ENCODE assay signal across 1 cellular context in the genomic region with DNA sequence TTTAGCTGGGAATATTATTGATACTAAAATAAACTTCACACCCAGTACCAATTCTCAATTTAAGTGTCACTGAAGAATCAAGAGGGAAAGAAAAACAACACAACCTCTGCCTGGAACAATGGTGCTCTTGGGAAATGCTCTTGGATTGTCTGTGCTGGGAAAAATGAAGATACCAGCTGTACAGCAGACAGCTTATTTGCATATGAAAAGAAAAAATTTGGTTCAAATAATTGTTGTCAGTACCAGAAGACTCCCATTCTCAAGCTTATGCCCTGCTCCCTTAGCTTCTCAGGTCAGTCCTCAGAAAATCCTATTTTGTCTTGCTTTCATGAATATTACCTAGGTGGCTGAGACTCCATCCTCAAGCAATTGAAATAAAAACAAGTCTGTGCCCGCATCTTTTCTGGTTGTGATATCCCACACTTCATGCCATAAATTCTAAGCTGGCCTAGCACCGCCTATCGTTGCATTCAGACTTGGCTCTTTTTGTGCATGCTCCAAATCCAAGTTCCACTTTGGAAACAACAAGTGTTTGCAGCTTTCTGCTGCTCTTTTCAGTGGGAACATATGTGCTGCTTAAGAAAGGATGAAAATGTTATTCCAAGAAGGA.
TF ChIP-seq lines count a peak whose summit lies in the region.

No MANE protein-coding gene starts in this region.

TF ChIP-seq in GM23338, 12 proteins besides CTCF, POLR2A, EP300 and RAD21 (continued from another document):
- TF ChIP-seq ZNF462 (CRISPR knock-in tag; IDR thresholded peaks at IDR 0.05) (no peak), CREB1 (CRISPR knock-in tag; IDR thresholded peaks at IDR 0.05; ENCODE audit: low read depth) (no peak), EZH2 (IDR thresholded peaks at IDR 0.05; ENCODE audit: low read depth, unreplicated experiment) (no peak), STAT1 (IDR thresholded peaks at IDR 0.05; ENCODE audit: unreplicated experiment) (no peak), ZNF331 (CRISPR knock-in tag; IDR thresholded peaks at IDR 0.05; ENCODE audit: low read depth) (no peak), POLR2AphosphoS5 (IDR thresholded peaks at IDR 0.05; ENCODE audit: low read depth) (no peak), ZNF114 (CRISPR knock-in tag; IDR thresholded peaks at IDR 0.05) (no peak), NANOG (IDR thresholded peaks at IDR 0.05; ENCODE audit: borderline replicate concordance) (no peak)
- TF ChIP-seq, protein P1, sequence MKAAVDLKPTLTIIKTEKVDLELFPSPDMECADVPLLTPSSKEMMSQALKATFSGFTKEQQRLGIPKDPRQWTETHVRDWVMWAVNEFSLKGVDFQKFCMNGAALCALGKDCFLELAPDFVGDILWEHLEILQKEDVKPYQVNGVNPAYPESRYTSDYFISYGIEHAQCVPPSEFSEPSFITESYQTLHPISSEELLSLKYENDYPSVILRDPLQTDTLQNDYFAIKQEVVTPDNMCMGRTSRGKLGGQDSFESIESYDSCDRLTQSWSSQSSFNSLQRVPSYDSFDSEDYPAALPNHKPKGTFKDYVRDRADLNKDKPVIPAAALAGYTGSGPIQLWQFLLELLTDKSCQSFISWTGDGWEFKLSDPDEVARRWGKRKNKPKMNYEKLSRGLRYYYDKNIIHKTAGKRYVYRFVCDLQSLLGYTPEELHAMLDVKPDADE (IDR thresholded peaks at IDR 0.05) = no peak
- TF ChIP-seq, protein P2, sequence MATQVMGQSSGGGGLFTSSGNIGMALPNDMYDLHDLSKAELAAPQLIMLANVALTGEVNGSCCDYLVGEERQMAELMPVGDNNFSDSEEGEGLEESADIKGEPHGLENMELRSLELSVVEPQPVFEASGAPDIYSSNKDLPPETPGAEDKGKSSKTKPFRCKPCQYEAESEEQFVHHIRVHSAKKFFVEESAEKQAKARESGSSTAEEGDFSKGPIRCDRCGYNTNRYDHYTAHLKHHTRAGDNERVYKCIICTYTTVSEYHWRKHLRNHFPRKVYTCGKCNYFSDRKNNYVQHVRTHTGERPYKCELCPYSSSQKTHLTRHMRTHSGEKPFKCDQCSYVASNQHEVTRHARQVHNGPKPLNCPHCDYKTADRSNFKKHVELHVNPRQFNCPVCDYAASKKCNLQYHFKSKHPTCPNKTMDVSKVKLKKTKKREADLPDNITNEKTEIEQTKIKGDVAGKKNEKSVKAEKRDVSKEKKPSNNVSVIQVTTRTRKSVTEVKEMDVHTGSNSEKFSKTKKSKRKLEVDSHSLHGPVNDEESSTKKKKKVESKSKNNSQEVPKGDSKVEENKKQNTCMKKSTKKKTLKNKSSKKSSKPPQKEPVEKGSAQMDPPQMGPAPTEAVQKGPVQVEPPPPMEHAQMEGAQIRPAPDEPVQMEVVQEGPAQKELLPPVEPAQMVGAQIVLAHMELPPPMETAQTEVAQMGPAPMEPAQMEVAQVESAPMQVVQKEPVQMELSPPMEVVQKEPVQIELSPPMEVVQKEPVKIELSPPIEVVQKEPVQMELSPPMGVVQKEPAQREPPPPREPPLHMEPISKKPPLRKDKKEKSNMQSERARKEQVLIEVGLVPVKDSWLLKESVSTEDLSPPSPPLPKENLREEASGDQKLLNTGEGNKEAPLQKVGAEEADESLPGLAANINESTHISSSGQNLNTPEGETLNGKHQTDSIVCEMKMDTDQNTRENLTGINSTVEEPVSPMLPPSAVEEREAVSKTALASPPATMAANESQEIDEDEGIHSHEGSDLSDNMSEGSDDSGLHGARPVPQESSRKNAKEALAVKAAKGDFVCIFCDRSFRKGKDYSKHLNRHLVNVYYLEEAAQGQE (IDR thresholded peaks at IDR 0.05; ENCODE audit: unreplicated experiment) = no peak
